21 cellular contexts compared by ENCODE assay signal in genomic region chr9:91075279-91075678, GRCh38.
DNase-seq lines count a peak whose midpoint lies in the region; ATAC-seq and TF ChIP-seq lines count a peak whose summit lies in the region.
"Had no signal": no experiment of that assay in that cellular context is flagged by ENCODE, and none has a peak within 500 bp of the region (broad histone marks: within the 10 kb centered on the region; RNA-seq: fewer than 3 reads in every experiment).

No MANE protein-coding gene starts in this region.

- CTCF ChIA-PET in activated CD8-positive, alpha-beta memory T cell treated with anti-CD3 and anti-CD28 coated beads, Interleukin-2, amount 10 ng/mL, durations not matched to agents 7 days and 5 days (lab: Charles Lee): no interaction called here

- peaks cover 35% of the 10 kb centered on the region for H3K4me1 Mint-ChIP-seq in activated CD8-positive, alpha-beta memory T cell treated with anti-CD3 and anti-CD28 coated beads, Interleukin-2, amount 10 ng/mL, durations not matched to agents 7 days and 5 days
- peaks cover 5% of the 10 kb centered on the region for H3K4me1 Mint-ChIP-seq in neural crest cell

- no peaks in the 10 kb centered on the region for H3K27me3 Mint-ChIP-seq in activated CD8-positive, alpha-beta memory T cell treated with anti-CD3 and anti-CD28 coated beads, Interleukin-2, amount 10 ng/mL, durations not matched to agents 7 days and 5 days
- H3K27me3 Mint-ChIP-seq in neural crest cell (ENCODE audit: low read depth): no peaks in the 10 kb centered on the region

- H3K4me3 ChIP-seq in brain microvascular endothelial cell (ENCODE audit: low read depth, low read length) (no peak overlapping the region), upper lobe of right lung (no peak overlapping the region)
- H3K4me3 ChIP-seq: BLaER1, GM23248, K562, SJSA1 had no signal

- peak; percentile 23 for DNase-seq in activated CD8-positive, alpha-beta memory T cell treated with anti-CD3 and anti-CD28 coated beads, Interleukin-2, amount 10 ng/mL, durations not matched to agents 7 days and 5 days
- DNase-seq in activated CD8-positive, alpha-beta memory T cell treated with anti-CD3 and anti-CD28 coated beads, Interleukin-2, amount 50 U/mL, for 48 hours: no peak
- DNase-seq in brain microvascular endothelial cell (peak; percentile 30), neural crest cell (ENCODE audit: low read depth, low spot score) (no peak), upper lobe of right lung (no peak), HK-2 (ENCODE audit: unreplicated experiment) (no peak)
- DNase-seq: CD8-positive, alpha-beta T cell; DMS79; GDM1; GM23248; HFFc6; MV-4-11; NCI-H1436; NCI-H2029; NCI-H2171 treated with DMSO at 0.1 percent for 48 hours; NCI-H748 treated with DMSO at 0.1 percent for 48 hours had no signal

- H3K36me3 ChIP-seq in brain microvascular endothelial cell (replicated peaks): no peaks in the 10 kb centered on the region
- no peaks in the 10 kb centered on the region for H3K36me3 ChIP-seq in upper lobe of right lung
- H3K36me3 ChIP-seq: BLaER1, SJSA1 had no signal

- H3K9me3 Mint-ChIP-seq in activated CD8-positive, alpha-beta memory T cell treated with anti-CD3 and anti-CD28 coated beads, Interleukin-2, amount 10 ng/mL, durations not matched to agents 7 days and 5 days (ENCODE audit: low read depth): peaks cover 2% of the 10 kb centered on the region
- H3K9me3 Mint-ChIP-seq in neural crest cell: no peaks in the 10 kb centered on the region
- H3K9me3 Mint-ChIP-seq: CD8-positive, alpha-beta T cell; HFFc6 had no signal

- no peaks in the 10 kb centered on the region for H3K27me3 ChIP-seq in brain microvascular endothelial cell (replicated peaks)
- no peaks in the 10 kb centered on the region for H3K27me3 ChIP-seq in upper lobe of right lung
- H3K27me3 ChIP-seq: BLaER1, SJSA1 had no signal

- H3K36me3 Mint-ChIP-seq in activated CD8-positive, alpha-beta memory T cell treated with anti-CD3 and anti-CD28 coated beads, Interleukin-2, amount 10 ng/mL, durations not matched to agents 7 days and 5 days: peaks cover 22% of the 10 kb centered on the region
- H3K36me3 Mint-ChIP-seq in neural crest cell (ENCODE audit: low read depth): no peaks in the 10 kb centered on the region
- H3K36me3 Mint-ChIP-seq: CD8-positive, alpha-beta T cell had no signal

- intact Hi-C loops in upper lobe of right lung (cut with DNase I): no loop called here

- no peak for ATAC-seq in activated CD8-positive, alpha-beta memory T cell treated with anti-CD3 and anti-CD28 coated beads, Interleukin-2, amount 10 ng/mL, durations not matched to agents 7 days and 5 days
- ATAC-seq in upper lobe of right lung: peak; percentile 23
- no peak for ATAC-seq in HG02981 (IDR thresholded peaks at IDR 0.05; ENCODE audit: unreplicated experiment)
- no peak for ATAC-seq in GM21576 (IDR thresholded peaks at IDR 0.05; ENCODE audit: unreplicated experiment)
- ATAC-seq: CD8-positive, alpha-beta T cell; K562 had no signal

- H3K4me3 Mint-ChIP-seq in activated CD8-positive, alpha-beta memory T cell treated with anti-CD3 and anti-CD28 coated beads, Interleukin-2, amount 10 ng/mL, durations not matched to agents 7 days and 5 days: no peak overlapping the region
- no peak overlapping the region for H3K4me3 Mint-ChIP-seq in neural crest cell
- H3K4me3 Mint-ChIP-seq: CD8-positive, alpha-beta T cell; HFFc6 had no signal

- H3K27ac Mint-ChIP-seq in activated CD8-positive, alpha-beta memory T cell treated with anti-CD3 and anti-CD28 coated beads, Interleukin-2, amount 10 ng/mL, durations not matched to agents 7 days and 5 days: no peak overlapping the region
- peak overlapping the region; percentile 57 for H3K27ac Mint-ChIP-seq in neural crest cell (ENCODE audit: unreplicated experiment)
- H3K27ac Mint-ChIP-seq: CD8-positive, alpha-beta T cell; HFFc6 had no signal

- peaks cover 12% of the 10 kb centered on the region for H3K4me1 ChIP-seq in upper lobe of right lung

- in situ Hi-C loops in brain microvascular endothelial cell (cut with HindIII; ENCODE audit: low pct_ligation_motif_present, low sequenced_read_pairs): no loop called here

- TF ChIP-seq CTCF in brain microvascular endothelial cell (IDR thresholded peaks at IDR 0.05; ENCODE audit: low read depth, low read length, missing control alignments): no peak
- no peak for TF ChIP-seq CTCF in neural crest cell (conservative IDR thresholded peaks at IDR 0.05)
- no peak for TF ChIP-seq CTCF in upper lobe of right lung (IDR thresholded peaks at IDR 0.05)

- H3K9me3 ChIP-seq in upper lobe of right lung: no peaks in the 10 kb centered on the region
- H3K9me3 ChIP-seq: BLaER1, SJSA1 had no signal

- H3K27ac ChIP-seq in brain microvascular endothelial cell: no peak overlapping the region
- H3K27ac ChIP-seq in upper lobe of right lung: no peak overlapping the region
- H3K27ac ChIP-seq: BLaER1, GM23248, SJSA1 had no signal

Comparison
In these comparisons a context has a peak if more than half of its experiments do, and no peak if none do; other contexts are left out.
1. DNase-seq: peak in activated CD8-positive, alpha-beta memory T cell treated with anti-CD3 and anti-CD28 coated beads, Interleukin-2, amount 10 ng/mL, durations not matched to agents 7 days and 5 days (single experiment) and brain microvascular endothelial cell (single experiment); none in activated CD8-positive, alpha-beta memory T cell treated with anti-CD3 and anti-CD28 coated beads, Interleukin-2, amount 50 U/mL, for 48 hours (single experiment), neural crest cell (single experiment), upper lobe of right lung (single experiment) and HK-2 (single experiment).